Comparison of ENCODE assay signal across 16 cellular contexts in the genomic region with DNA sequence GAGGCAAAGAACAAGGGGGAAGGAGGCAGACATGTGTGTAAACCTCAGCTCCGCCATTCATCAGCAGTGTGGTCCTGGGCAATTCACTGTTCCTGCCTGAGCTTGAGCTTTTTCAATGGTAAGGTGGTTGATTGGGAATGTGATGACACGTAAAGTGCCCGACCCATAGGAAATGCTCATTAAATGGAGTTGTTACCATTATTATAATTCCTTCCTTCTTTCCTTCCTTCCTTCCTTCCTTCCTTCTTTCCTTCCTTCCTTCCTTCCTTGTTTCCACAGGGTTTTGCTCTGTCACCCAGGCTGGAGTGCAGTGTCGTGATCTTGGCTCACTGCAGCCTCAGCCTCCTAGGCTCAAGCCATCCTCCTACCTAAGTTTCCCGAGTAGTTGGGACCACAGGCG. TPM values are rescaled to one million over a fixed set of nuclear protein-coding genes. Genes with fewer than 3 reads are reported as not detected.
A peak's percentile ranks its signal among the peaks of the same experiment; 100 is the strongest.
DNase-seq lines count a peak whose midpoint lies in the region; ATAC-seq, FAIRE-seq and TF ChIP-seq lines count a peak whose summit lies in the region.
"Had no signal": no experiment of that assay in that cellular context is flagged by ENCODE, and none has a peak within 500 bp of the region (broad histone marks: within the 10 kb centered on the region; RNA-seq: fewer than 3 reads in every experiment).

No MANE protein-coding gene starts in this region.

- no peaks in the 10 kb centered on the region for H3K9me3 ChIP-seq in BLaER1 treated with 17β-estradiol and CSF1 and Interleukin-3, amounts not matched to agents 10 nM and 100 nM (replicated peaks in 1 of 11)
- H3K9me3 ChIP-seq in H1 (ENCODE audit: insufficient read depth in 2 of 2, low read depth in 1 of 2, low read length in 1 of 2) (no peaks in the 10 kb centered on the region), WERI-Rb-1 (ENCODE audit: severe bottlenecking) (no peaks in the 10 kb centered on the region)
- H3K9me3 ChIP-seq: A549, HAP-1 had no signal

- TF ChIP-seq EP300 in H1 (IDR thresholded peaks at IDR 0.05; ENCODE audit: borderline replicate concordance in 1 of 2, low read depth in 2 of 2, low read length in 2 of 2) = no peak

- FAIRE-seq in H1 (lab: Jason Lieb, UNC) = no peak
- FAIRE-seq: A549, GM12891, K562 had no signal

- H3K27ac Mint-ChIP-seq in CD14-positive monocyte = peak overlapping the region in 1 of 7 donors; percentile 47
- H3K27ac Mint-ChIP-seq: CD4-positive, alpha-beta T cell; GM23338; HFFc6 had no signal

- TF ChIP-seq RAD21 in H1 (IDR thresholded peaks at IDR 0.05 in 1 of 2, conservative IDR thresholded peaks at IDR 0.05 in 1 of 2; ENCODE audit: low read depth in 2 of 2, low read length in 2 of 2) = no peak

- peaks cover 2 to 8% of the 10 kb centered on the region in 2 donors for H3K36me3 Mint-ChIP-seq in CD14-positive monocyte

- peaks cover 3 to 7% (median 4%) of the 10 kb centered on the region in 3 donors for H3K27me3 Mint-ChIP-seq in CD14-positive monocyte (ENCODE audit: low read depth in 3 of 3)

- no peak overlapping the region for H2AK5ac ChIP-seq in H1 (ENCODE audit: low read depth, low read length)

- TF ChIP-seq CTCF in H1 (IDR thresholded peaks at IDR 0.05; ENCODE audit: control extremely low read depth in 1 of 3, insufficient read depth in 1 of 3, low read depth in 1 of 3, low read length in 3 of 3) (no peak), CD14-positive monocyte (IDR thresholded peaks at IDR 0.05) (no peak), WERI-Rb-1 (IDR thresholded peaks at IDR 0.05; ENCODE audit: low read depth, low read length) (no peak)

- 0 out of 2 replicates have a peak overlapping the region, but pooled peaks have one; percentile 43 for H2BK20ac ChIP-seq in H1 (ENCODE audit: low read length)

- WGBS in H1 (ENCODE audit: extremely low coverage in 1 of 2, insufficient coverage in 1 of 2, insufficient read length in 1 of 2, insufficient replicate concordance in 2 of 2, low coverage in 1 of 2, low lambda C conversion rate in 2 of 2, missing lambda C conversion rate in 1 of 2), 2 experiments = 95% methylated on average over 5 of the region's 6 CpGs; no CpG with 5 or more reads in 1 of the 2 experiments

- H3K4me1 ChIP-seq in BLaER1 treated with 17β-estradiol and CSF1 and Interleukin-3, amounts not matched to agents 10 nM and 100 nM = peaks cover 8 to 35% (median 16%) of the 10 kb centered on the region in 10 experiments
- H3K4me1 ChIP-seq in H1 (replicated peaks in 1 of 4; ENCODE audit: control insufficient read depth in 3 of 4, insufficient read depth in 4 of 4, low read length in 3 of 4) = peaks cover 0 to 7% (median 4%) of the 10 kb centered on the region in 4 experiments; a peak in 6 of 7 replicates
- H3K4me1 ChIP-seq: HAP-1 had no signal

- H4K8ac ChIP-seq in H1 (ENCODE audit: extremely low read depth, insufficient read depth, low read length) = no peak overlapping the region

- H2BK5ac ChIP-seq in H1 (ENCODE audit: low read depth, low read length) = no peak overlapping the region

- POLR2A ChIA-PET in H1 (lab: Charles Lee; ENCODE audit: partially characterized antibody) = interaction anchor here (0.8 kb wide), 1 partner anchor 166 kb away, joined by 3 read pairs; no protein-coding TSS in a partner anchor

- no peak for ATAC-seq in HG02870 (IDR thresholded peaks at IDR 0.05; ENCODE audit: unreplicated experiment)
- ATAC-seq: A549, GM23338, K562 had no signal

- H3K27ac ChIP-seq in BLaER1 treated with 17β-estradiol and CSF1 and Interleukin-3, amounts not matched to agents 10 nM and 100 nM = no peak overlapping the region
- H3K27ac ChIP-seq in angular gyrus (ENCODE audit: low read depth, low read length) = peak overlapping the region; percentile 69
- no peak overlapping the region for H3K27ac ChIP-seq in H1 (ENCODE audit: low read depth, low read length)
- H3K27ac ChIP-seq in WERI-Rb-1 = no peak overlapping the region
- H3K27ac ChIP-seq: A549 had no signal

- H3K27me3 ChIP-seq in BLaER1 treated with 17β-estradiol and CSF1 and Interleukin-3, amounts not matched to agents 10 nM and 100 nM = no peaks in the 10 kb centered on the region
- H3K27me3 ChIP-seq in H1 (replicated peaks in 1 of 4; ENCODE audit: control insufficient read depth in 3 of 4, extremely low read depth in 1 of 4, insufficient read depth in 3 of 4, low read length in 3 of 4) = no peaks in the 10 kb centered on the region
- H3K27me3 ChIP-seq in WERI-Rb-1 (ENCODE audit: insufficient read depth, low read depth, severe bottlenecking) = no peaks in the 10 kb centered on the region

- no peak overlapping the region for H2BK12ac ChIP-seq in H1 (ENCODE audit: low read depth, low read length)

- H2BK15ac ChIP-seq in H1 (ENCODE audit: low read length) = peak overlapping the region; percentile 66

- H3K14ac ChIP-seq in H1 (ENCODE audit: insufficient read length) = no peak overlapping the region

- H4K20me1 ChIP-seq in BLaER1 treated with 17β-estradiol and CSF1 and Interleukin-3, amounts not matched to agents 10 nM and 100 nM = peaks cover 0 to 36% (median 4%) of the 10 kb centered on the region in 11 experiments; a peak in 13 of 22 replicates
- no peaks in the 10 kb centered on the region for H4K20me1 ChIP-seq in H1 (replicated peaks in 1 of 2; ENCODE audit: control insufficient read depth in 1 of 2, insufficient read depth in 2 of 2, low read length in 2 of 2)

- H3K23ac ChIP-seq in H1 (ENCODE audit: insufficient read length) = no peak overlapping the region

- H3K4me3 ChIP-seq in BLaER1 treated with 17β-estradiol and CSF1 and Interleukin-3, amounts not matched to agents 10 nM and 100 nM = no peak overlapping the region
- H3K4me3 ChIP-seq in H1 (ENCODE audit: extremely low read depth in 1 of 4, insufficient read depth in 2 of 4, low read depth in 3 of 4, low read length in 4 of 4) (no peak overlapping the region), WERI-Rb-1 (ENCODE audit: low read depth, low read length) (no peak overlapping the region)
- H3K4me3 ChIP-seq: A549, GM23338, HAP-1, K562 had no signal

- H3K4ac ChIP-seq in H1 (replicated peaks; ENCODE audit: insufficient read length, low read depth, low read length) = no peak overlapping the region

- peaks cover 14% of the 10 kb centered on the region for H3K4me1 Mint-ChIP-seq in CD14-positive monocyte

- peaks cover 5 to 18% (median 12%) of the 10 kb centered on the region in 11 experiments; a peak in 21 of 22 replicates for H3K36me3 ChIP-seq in BLaER1 treated with 17β-estradiol and CSF1 and Interleukin-3, amounts not matched to agents 10 nM and 100 nM
- no peaks in the 10 kb centered on the region for H3K36me3 ChIP-seq in H1 (ENCODE audit: control insufficient read depth in 2 of 4, insufficient read depth in 4 of 4, low read length in 3 of 4)
- peaks cover 10% of the 10 kb centered on the region for H3K36me3 ChIP-seq in WERI-Rb-1
- H3K36me3 ChIP-seq: HAP-1 had no signal

- no peak overlapping the region for H3K56ac ChIP-seq in H1 (replicated peaks; ENCODE audit: insufficient read length, low read depth, low read length)

- H3K79me1 ChIP-seq in H1 (ENCODE audit: low read depth, low read length) = no peaks in the 10 kb centered on the region

- no peak overlapping the region for H2AFZ ChIP-seq in H1 (ENCODE audit: low read length)
- H2AFZ ChIP-seq: GM23338 had no signal

- no peak overlapping the region for H4K91ac ChIP-seq in H1 (replicated peaks; ENCODE audit: insufficient read length, low read length)

- no peaks in the 10 kb centered on the region for H3K79me2 ChIP-seq in H1 (ENCODE audit: control insufficient read depth in 1 of 2, insufficient read depth in 2 of 2, low read length in 2 of 2)

- H3K4me2 ChIP-seq in BLaER1 treated with 17β-estradiol and CSF1 and Interleukin-3, amounts not matched to agents 10 nM and 100 nM = peak overlapping the region; percentile 48 to 76 (median 67); a peak in 18 of 22 replicates
- no peak overlapping the region for H3K4me2 ChIP-seq in H1 (ENCODE audit: insufficient read depth in 1 of 2, low read depth in 2 of 2, low read length in 2 of 2)
- H3K4me2 ChIP-seq: A549, GM23338 had no signal

- intact Hi-C loops in CD14-positive monocyte (cut with micrococcal nuclease) = loop anchor here in 1 of 2 donors (10.0 kb wide), 1 partner anchor 122 kb away; no protein-coding TSS in a partner anchor

- H3K4me3 Mint-ChIP-seq in CD14-positive monocyte = no peak overlapping the region
- H3K4me3 Mint-ChIP-seq: CD4-positive, alpha-beta T cell; GM23338; HFFc6 had no signal

- no peak for DNase-seq in H1 (ENCODE audit: low read depth in 1 of 2, low spot score in 2 of 2)
- DNase-seq in CD14-positive monocyte (ENCODE audit: low spot score) = no peak
- no peak for DNase-seq in WERI-Rb-1
- DNase-seq: CD4-positive, alpha-beta T cell; DMS79; HFFc6 had no signal

- peaks cover 0 to 2% (median 0%) of the 10 kb centered on the region in 7 donors for H3K9me3 Mint-ChIP-seq in CD14-positive monocyte
- H3K9me3 Mint-ChIP-seq: CD4-positive, alpha-beta T cell; GM23338; HFFc6 had no signal

- CTCF ChIA-PET in H1 (lab: Charles Lee; ENCODE audit: partially characterized antibody) = interaction anchor here (0.5 to 29.2 kb wide), 5 partner anchors 6 to 122 kb away, joined by 3 to 1014 read pairs (median 3); partner anchors contain the start of gene ELF3

- H4K5ac ChIP-seq in H1 (ENCODE audit: insufficient read length, low read depth, low read length) = no peak overlapping the region

- no peak for TF ChIP-seq POLR2A in H1 (IDR thresholded peaks at IDR 0.05; ENCODE audit: control extremely low read depth in 1 of 2, low read depth in 2 of 2, low read length in 2 of 2)

- no peak overlapping the region for H3K9ac ChIP-seq in BLaER1 treated with 17β-estradiol and CSF1 and Interleukin-3, amounts not matched to agents 10 nM and 100 nM
- no peak overlapping the region for H3K9ac ChIP-seq in H1 (replicated peaks in 1 of 4; ENCODE audit: extremely low read depth in 1 of 4, low read depth in 3 of 4, low read length in 3 of 4)

- H3K18ac ChIP-seq in H1 (ENCODE audit: extremely low read depth, low read length) = no peak overlapping the region

- H2BK120ac ChIP-seq in H1 (replicated peaks; ENCODE audit: low read depth, low read length) = no peak overlapping the region

- H3K23me2 ChIP-seq in H1 (ENCODE audit: low read depth, low read length) = no peaks in the 10 kb centered on the region

RNA-seq across cellular contexts. Expression of gene GPR37L1, which starts 4.3 kb away (rescaled TPM):
- total RNA-seq in H1 (2021; fragmentation: NEBNext Ultra II Directional; extraction: Animal tissue kit (Norgen Biotek cat#: 25700)) = 0.08 and 0.13 TPM in 2 replicates
- polyA plus RNA-seq in H1 (2011; rRNA removed) (0.23 and 0.25 TPM in 2 replicates), CD14-positive monocyte (under 1 TPM; 0.06 to 0.13 TPM)
- polyA plus RNA-seq in H1 (2011; cell fraction: cytosol; rRNA removed) = 0.16 TPM
- polyA plus RNA-seq in H1 (2011; cell fraction: nucleus; rRNA removed) = 0.17 TPM
- 0.18 to 0.20 TPM (median 0.20 TPM) in 4 replicates for polyA plus RNA-seq in H1 (2012, experiment 1 of 2)
- polyA plus RNA-seq in H1 (2012, experiment 2 of 2) = 0.09 TPM
- 0.10 TPM for polyA plus RNA-seq in H1 (2013, experiment 1 of 2)
- polyA plus RNA-seq in H1 (2013, experiment 2 of 2) = 0.15 TPM
- 0.13 and 0.22 TPM in 2 replicates for polyA minus RNA-seq in H1 (2011; rRNA and poly(A)+ RNA removed)
- polyA minus RNA-seq in H1 (2011; cell fraction: cytosol; rRNA and poly(A)+ RNA removed) = not detected
- polyA minus RNA-seq in H1 (2011; cell fraction: nucleus; rRNA and poly(A)+ RNA removed) = 0.50 TPM
- total RNA-seq: CD4-positive, alpha-beta T cell; G401; HFFc6; K562 had no signal
- polyA plus RNA-seq: BJ, K562 had no signal

RNA-seq across cellular contexts. Expression of gene ARL8A, which starts 17.5 kb away (rescaled TPM):
- total RNA-seq in H1 (2021; fragmentation: NEBNext Ultra II Directional; extraction: Animal tissue kit (Norgen Biotek cat#: 25700)) = 58.7 and 59.0 TPM in 2 replicates
- 40.3 and 41.7 TPM in 2 replicates for polyA plus RNA-seq in H1 (2011; rRNA removed)
- polyA plus RNA-seq in H1 (2011; cell fraction: cytosol; rRNA removed) = 39.3 TPM
- 35.6 TPM for polyA plus RNA-seq in H1 (2011; cell fraction: nucleus; rRNA removed)
- polyA plus RNA-seq in H1 (2012, experiment 1 of 2) = 35.1 to 57.5 TPM (median 42.3 TPM) in 4 replicates
- 35.7 TPM for polyA plus RNA-seq in H1 (2012, experiment 2 of 2)
- 26.4 TPM for polyA plus RNA-seq in H1 (2013, experiment 1 of 2)
- polyA plus RNA-seq in H1 (2013, experiment 2 of 2) = 26.9 TPM
- polyA minus RNA-seq in H1 (2011; rRNA and poly(A)+ RNA removed) = 20.7 and 22.3 TPM in 2 replicates
- polyA minus RNA-seq in H1 (2011; cell fraction: cytosol; rRNA and poly(A)+ RNA removed) = 23.3 TPM
- 16.2 TPM for polyA minus RNA-seq in H1 (2011; cell fraction: nucleus; rRNA and poly(A)+ RNA removed)
- polyA plus RNA-seq in CD14-positive monocyte = 10 to 100 TPM; 12.4 to 14.8 TPM

RNA-seq across cellular contexts. Expression of gene PTPN7, which starts 33.3 kb away (rescaled TPM):
- not detected in 2 replicates for total RNA-seq in H1 (2021; fragmentation: NEBNext Ultra II Directional; extraction: Animal tissue kit (Norgen Biotek cat#: 25700))
- polyA plus RNA-seq in H1 (2011; rRNA removed) = 0.20 TPM in 2 replicates
- 0.31 TPM for polyA plus RNA-seq in H1 (2011; cell fraction: cytosol; rRNA removed)
- polyA plus RNA-seq in H1 (2011; cell fraction: nucleus; rRNA removed) = 0.46 TPM
- polyA plus RNA-seq in H1 (2012, experiment 1 of 2) = 0.11 to 0.37 TPM (median 0.14 TPM) in 3 of 4 replicates, not detected in the other
- polyA plus RNA-seq in H1 (2012, experiment 2 of 2) = 0.13 TPM
- polyA plus RNA-seq in H1 (2013, experiment 1 of 2) = 0.12 TPM
- 0.11 TPM for polyA plus RNA-seq in H1 (2013, experiment 2 of 2)
- polyA minus RNA-seq in H1 (2011; rRNA and poly(A)+ RNA removed) = 0.10 TPM in 1 of 2 replicates, not detected in the other
- not detected for polyA minus RNA-seq in H1 (2011; cell fraction: cytosol; rRNA and poly(A)+ RNA removed)
- polyA minus RNA-seq in H1 (2011; cell fraction: nucleus; rRNA and poly(A)+ RNA removed) = not detected
- polyA plus RNA-seq in CD14-positive monocyte = 1 to 10 TPM; 4.0 to 8.3 TPM
- total RNA-seq: G401, GM23338, HFFc6 had no signal
- polyA plus RNA-seq: BJ, GM23338 had no signal

Comparison
In these comparisons a context has a peak if more than half of its experiments do, and no peak if none do; other contexts are left out.
1. H3K4me2 ChIP-seq: peak in BLaER1 treated with 17β-estradiol and CSF1 and Interleukin-3, amounts not matched to agents 10 nM and 100 nM (11 of 11); none in H1 (0 of 2).